Comparison of ENCODE assay signal across 34 cellular contexts in the genomic region with DNA sequence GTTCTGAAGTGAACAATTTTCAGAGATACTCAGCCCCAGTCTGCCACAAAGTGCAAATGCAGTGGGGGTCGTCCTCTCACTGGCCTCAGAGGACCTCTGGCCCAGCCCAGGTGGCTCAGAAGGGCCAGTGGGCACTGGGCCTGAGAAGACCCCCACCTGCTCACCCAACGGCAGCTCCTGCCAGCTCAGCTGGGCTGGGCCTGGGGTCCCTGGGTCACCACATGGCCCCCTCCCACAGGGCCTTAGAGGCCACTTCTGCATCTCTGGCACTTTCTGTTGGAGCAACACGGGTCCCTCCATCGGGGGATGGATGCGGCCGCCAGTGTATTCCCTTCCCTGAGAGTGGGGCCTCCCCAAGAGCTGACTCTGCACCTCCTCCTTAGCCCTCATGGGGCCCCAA.
"Had no signal": no experiment of that assay in that cellular context is flagged by ENCODE, and none has a peak within 500 bp of the region (broad histone marks: within the 10 kb centered on the region; RNA-seq: fewer than 3 reads in every experiment).

No MANE protein-coding gene starts in this region.

- H3K27ac ChIP-seq: brain microvascular endothelial cell, PC-9, RWPE1, VCaP had no signal

- H3K9me3 Mint-ChIP-seq: activated CD4-positive, alpha-beta memory T cell treated with anti-CD3 and anti-CD28 coated beads for 36 hours; activated naive CD4-positive, alpha-beta T cell treated with anti-CD3 and anti-CD28 coated beads, Interleukin-2, amount 10 ng/mL, durations not matched to agents 7 days and 5 days had no signal

- H3K4me3 ChIP-seq: PC-9 had no signal

- H3K27ac Mint-ChIP-seq: activated B cell treated with CpG ODN at 0.5 μM for 24 hours; activated CD4-positive, alpha-beta memory T cell treated with anti-CD3 and anti-CD28 coated beads for 36 hours; activated CD8-positive, alpha-beta memory T cell treated with anti-CD3 and anti-CD28 coated beads, Interleukin-2, amount 10 ng/mL, durations not matched to agents 7 days and 5 days; activated naive CD4-positive, alpha-beta T cell treated with anti-CD3 and anti-CD28 coated beads, Interleukin-2, amount 10 ng/mL, durations not matched to agents 7 days and 5 days; activated naive CD8-positive, alpha-beta T cell had no signal

- H3K4me1 Mint-ChIP-seq: activated B cell treated with CpG ODN at 0.5 μM for 24 hours; activated CD8-positive, alpha-beta memory T cell treated with anti-CD3 and anti-CD28 coated beads, Interleukin-2, amount 10 ng/mL, durations not matched to agents 7 days and 5 days; activated naive CD4-positive, alpha-beta T cell treated with anti-CD3 and anti-CD28 coated beads, Interleukin-2, amount 10 ng/mL, durations not matched to agents 7 days and 5 days had no signal

- DNase-seq: activated B cell treated with CpG ODN at 0.5 μM for 24 hours; activated CD4-positive, alpha-beta memory T cell treated with anti-CD3 and anti-CD28 coated beads for 36 hours; activated CD4-positive, alpha-beta T cell treated with anti-CD3 and anti-CD28 coated beads for 4 hours; activated CD4-positive, alpha-beta T cell treated with anti-CD3 and anti-CD28 coated beads, Interleukin-2, amount 50 U/mL, for 1 hour; activated CD4-positive, CD25-positive, alpha-beta regulatory T cell treated with anti-CD3 and anti-CD28 coated beads, Interleukin-2, amount 50 U/mL, for 72 hours; activated CD8-positive, alpha-beta memory T cell treated with anti-CD3 and anti-CD28 coated beads for 24 hours; activated CD8-positive, alpha-beta memory T cell treated with anti-CD3 and anti-CD28 coated beads, Interleukin-2, amount 10 ng/mL, durations not matched to agents 7 days and 5 days; activated CD8-positive, alpha-beta memory T cell treated with anti-CD3 and anti-CD28 coated beads, Interleukin-2, amount 50 U/mL, for 48 hours; activated effector memory CD4-positive, alpha-beta T cell treated with Interleukin-2 at 50 U/mL for 16 hours; activated naive CD4-positive, alpha-beta T cell treated with anti-CD3 and anti-CD28 coated beads, Interleukin-2, amount 10 ng/mL, durations not matched to agents 7 days and 5 days; activated T-cell treated with anti-CD3 and anti-CD28 coated beads, Interleukin-2, amount 50 U/mL, for 48 hours; amniotic stem cell; brain microvascular endothelial cell; NCI-H1092 treated with DMSO at 0.1 percent for 48 hours; NCI-H1417; NCI-H146; NCI-H187; NCI-H2029 treated with DMSO at 0.1 percent for 48 hours; NCI-H2107; NCI-H2171; NCI-H510A; NCI-H526; NCI-H748 treated with DMSO at 0.1 percent for 48 hours; NK-92 treated with Interleukin-12 subunit alpha and Interleukin-12 subunit beta, amount 100 ng/mL, for 24 hours; PC-9; Right ventricle myocardium superior; SW 1271; T-helper 1 cell; T-helper 2 cell; T-helper 9 cell had no signal

- H3K27me3 Mint-ChIP-seq: activated B cell treated with CpG ODN at 0.5 μM for 24 hours; activated naive CD4-positive, alpha-beta T cell treated with anti-CD3 and anti-CD28 coated beads, Interleukin-2, amount 10 ng/mL, durations not matched to agents 7 days and 5 days had no signal

- H3K4me3 Mint-ChIP-seq: activated B cell treated with CpG ODN at 0.5 μM for 24 hours; activated CD4-positive, alpha-beta memory T cell treated with anti-CD3 and anti-CD28 coated beads for 36 hours; activated CD8-positive, alpha-beta memory T cell treated with anti-CD3 and anti-CD28 coated beads, Interleukin-2, amount 10 ng/mL, durations not matched to agents 7 days and 5 days; activated naive CD4-positive, alpha-beta T cell treated with anti-CD3 and anti-CD28 coated beads, Interleukin-2, amount 10 ng/mL, durations not matched to agents 7 days and 5 days; activated naive CD8-positive, alpha-beta T cell had no signal

- H3K36me3 ChIP-seq: brain microvascular endothelial cell had no signal

- H3K4me2 ChIP-seq: PC-9 had no signal

- FAIRE-seq: RCC 7860 had no signal

- H3K36me3 Mint-ChIP-seq: activated CD4-positive, alpha-beta memory T cell treated with anti-CD3 and anti-CD28 coated beads for 36 hours; activated naive CD4-positive, alpha-beta T cell treated with anti-CD3 and anti-CD28 coated beads, Interleukin-2, amount 10 ng/mL, durations not matched to agents 7 days and 5 days had no signal

- H3K27me3 ChIP-seq: brain microvascular endothelial cell had no signal

- ATAC-seq: activated CD8-positive, alpha-beta memory T cell treated with anti-CD3 and anti-CD28 coated beads, Interleukin-2, amount 10 ng/mL, durations not matched to agents 7 days and 5 days had no signal

- H2AFZ ChIP-seq: PC-9 had no signal
